ENCODE assay signal across 12 cellular contexts in genomic region chrX:50448565-50448964, GRCh38. TPM values are rescaled to one million over a fixed set of nuclear protein-coding genes. Genes with fewer than 3 reads are reported as not detected.
DNase-seq lines count a peak whose midpoint lies in the region; ATAC-seq and TF ChIP-seq lines count a peak whose summit lies in the region.
"Had no signal": no experiment of that assay in that cellular context is flagged by ENCODE, and none has a peak within 500 bp of the region (broad histone marks: within the 10 kb centered on the region; RNA-seq: fewer than 3 reads in every experiment).

No MANE protein-coding gene starts in this region.

- DNase-seq in DND-41 (no peak), HL-60 (ENCODE audit: low read depth in 1 of 2, low spot score in 1 of 2) (peak; percentile 39 to 70), SW480 (ENCODE audit: low spot score) (peak; percentile 43), kidney epithelial cell (ENCODE audit: low read depth) (peak; percentile 18), tibial artery (no peak), pons (ENCODE audit: low spot score) (no peak), NCI-H774 (lab: John Stamatoyannopoulos, UW) (no peak)
- DNase-seq: effector memory CD4-positive, alpha-beta T cell; NCI-H1092; T-cell had no signal

- H3K4me1 ChIP-seq in DND-41 (ENCODE audit: insufficient read depth, low read length) (no peaks in the 10 kb centered on the region), tibial artery (no peaks in the 10 kb centered on the region)

- H3K9me3 ChIP-seq in DND-41 (ENCODE audit: insufficient read depth, low read length, severe bottlenecking) = no peaks in the 10 kb centered on the region
- H3K9me3 ChIP-seq in tibial artery = no peaks in the 10 kb centered on the region

- H2AFZ ChIP-seq in DND-41 (ENCODE audit: low read depth, low read length) = no peak overlapping the region

- no peaks in the 10 kb centered on the region for H4K20me1 ChIP-seq in DND-41 (ENCODE audit: insufficient read depth, low read length)

- no peak overlapping the region for H3K4me3 ChIP-seq in DND-41 (ENCODE audit: low read depth in 1 of 2, low read length in 2 of 2)
- H3K4me3 ChIP-seq in HL-60 (replicated peaks; ENCODE audit: insufficient read depth, low read length) = no peak overlapping the region
- H3K4me3 ChIP-seq in kidney epithelial cell (ENCODE audit: low read depth, low read length) = no peak overlapping the region
- H3K4me3 ChIP-seq in tibial artery = no peak overlapping the region
- H3K4me3 ChIP-seq: skin epidermis had no signal

- intact Hi-C loops in tibial artery (cut with DNase I; ENCODE audit: low total_unique reads) = no loop called here

- ATAC-seq in DND-41 (ENCODE audit: insufficient read depth, low read depth) (no peak), HG03196 (IDR thresholded peaks at IDR 0.05; ENCODE audit: unreplicated experiment) (no peak)
- ATAC-seq: T-cell had no signal

- TF ChIP-seq CTCF in DND-41 (IDR thresholded peaks at IDR 0.05; ENCODE audit: borderline replicate concordance, extremely low read depth, low read length, poor library complexity, severe bottlenecking) = peak; percentile 17
- peak; percentile 45 for TF ChIP-seq CTCF in HL-60 (IDR thresholded peaks at IDR 0.05; ENCODE audit: insufficient read depth, low read length)
- peak; percentile 8 for TF ChIP-seq CTCF in kidney epithelial cell (IDR thresholded peaks at IDR 0.05; ENCODE audit: insufficient read depth, low read length, poor library complexity, severe bottlenecking)
- TF ChIP-seq CTCF in tibial artery (IDR thresholded peaks at IDR 0.05) = no peak

- no peak overlapping the region for H3K9ac ChIP-seq in DND-41 (ENCODE audit: low read depth, low read length)

- no peak overlapping the region for H3K27ac ChIP-seq in DND-41 (ENCODE audit: low read length)
- no peak overlapping the region for H3K27ac ChIP-seq in HL-60 (replicated peaks)
- no peak overlapping the region for H3K27ac ChIP-seq in tibial artery
- H3K27ac ChIP-seq: skin epidermis had no signal

- no peaks in the 10 kb centered on the region for H3K79me2 ChIP-seq in DND-41 (ENCODE audit: insufficient read depth, low read length)

- no peak overlapping the region for H3K4me2 ChIP-seq in DND-41 (ENCODE audit: insufficient read depth, low read length)

- H3K27me3 ChIP-seq in DND-41 (ENCODE audit: insufficient read depth, low read length, poor library complexity) (no peaks in the 10 kb centered on the region), HL-60 (ENCODE audit: insufficient read depth, poor library complexity, severe bottlenecking) (no peaks in the 10 kb centered on the region), kidney epithelial cell (ENCODE audit: control insufficient read depth, insufficient read depth, low read length) (no peaks in the 10 kb centered on the region), tibial artery (no peaks in the 10 kb centered on the region)

- no peaks in the 10 kb centered on the region for H3K36me3 ChIP-seq in DND-41 (ENCODE audit: insufficient read depth, low read length)
- H3K36me3 ChIP-seq in kidney epithelial cell (ENCODE audit: control insufficient read depth, insufficient read depth, low read length) = no peaks in the 10 kb centered on the region
- H3K36me3 ChIP-seq in tibial artery = no peaks in the 10 kb centered on the region

RNA-seq across cellular contexts. Expression of gene DGKK, which starts 22.1 kb away (rescaled TPM):
- 0.13 TPM in 1 of 2 replicates, not detected in the other for total RNA-seq in kidney epithelial cell

Comparison
In these comparisons a context has a peak if more than half of its experiments do, and no peak if none do; other contexts are left out.
1. DNase-seq: peak in HL-60 (2 of 2), SW480 (single experiment) and kidney epithelial cell (single experiment); none in DND-41 (single experiment), tibial artery (0 of 2), pons (single experiment) and NCI-H774 (single experiment).
2. CTCF ChIP-seq: peak in DND-41 (single experiment), HL-60 (single experiment) and kidney epithelial cell (single experiment); none in tibial artery (0 of 2).